ENCODE assay signal across 7 cellular contexts in genomic region chr4:152591361-152591760, GRCh38. TPM values are rescaled to one million over a fixed set of nuclear protein-coding genes. Genes with fewer than 3 reads are reported as not detected.
DNase-seq lines count a peak whose midpoint lies in the region; ATAC-seq and TF ChIP-seq lines count a peak whose summit lies in the region.

No MANE protein-coding gene starts in this region.

- 8% methylated on average over 13 of the region's 13 CpGs for WGBS in HUES64

- intact Hi-C loops in vagina (cut with DNase I), result no loop called here
- intact Hi-C loops in gastrocnemius medialis (cut with DNase I; ENCODE audit: low total_unique reads), result no loop called here

- DNase-seq in WERI-Rb-1 (peak; percentile 68), epithelial cell of prostate (ENCODE audit: low read depth, low spot score) (no peak), vagina (ENCODE audit: extremely low spot score in 2 of 2) (no peak), gastrocnemius medialis (no peak)
- DNase-seq in naive thymus-derived CD8-positive, alpha-beta T cell, result peak in 7 of 10 donors; percentile 7 to 34 (median 25)

- peaks cover 0 to 8% (median 5%) of the 10 kb centered on the region in 9 donors for H3K9me3 Mint-ChIP-seq in naive thymus-derived CD8-positive, alpha-beta T cell

- H3K27ac ChIP-seq in HUES64 (ENCODE audit: low read depth, low read length) (no peak overlapping the region), WERI-Rb-1 (no peak overlapping the region), epithelial cell of prostate (peak overlapping the region; percentile 52), vagina (no peak overlapping the region), gastrocnemius medialis (no peak overlapping the region)

- TF ChIP-seq POLR2A in vagina (IDR thresholded peaks at IDR 0.05) (no peak), gastrocnemius medialis (IDR thresholded peaks at IDR 0.05) (no peak)

- peaks cover 7% of the 10 kb centered on the region for H3K9me3 ChIP-seq in HUES64 (ENCODE audit: insufficient read depth, low read depth, low read length)
- H3K9me3 ChIP-seq in WERI-Rb-1 (ENCODE audit: severe bottlenecking), result no peaks in the 10 kb centered on the region
- H3K9me3 ChIP-seq in vagina, result no peaks in the 10 kb centered on the region
- H3K9me3 ChIP-seq in gastrocnemius medialis, result no peaks in the 10 kb centered on the region

- H3K36me3 ChIP-seq in HUES64 (ENCODE audit: insufficient read depth, low read length), result no peaks in the 10 kb centered on the region
- H3K36me3 ChIP-seq in WERI-Rb-1, result no peaks in the 10 kb centered on the region
- H3K36me3 ChIP-seq in vagina, result no peaks in the 10 kb centered on the region
- H3K36me3 ChIP-seq in gastrocnemius medialis, result no peaks in the 10 kb centered on the region

- POLR2A ChIA-PET in naive thymus-derived CD8-positive, alpha-beta T cell (lab: Charles Lee), result interaction anchor here (1.2 kb wide), 1 partner anchor 55 kb away, joined by 5 read pairs; the partner anchor contains the start of gene FBXW7

- peaks cover 6% of the 10 kb centered on the region; the same call in 1 of the 2 replicates for H3K4me1 ChIP-seq in HUES64 (ENCODE audit: insufficient read depth, low read length)
- peaks cover 22% of the 10 kb centered on the region for H3K4me1 ChIP-seq in vagina
- H3K4me1 ChIP-seq in gastrocnemius medialis, result peaks cover 0 to 6% of the 10 kb centered on the region in 2 donors

- H3K27me3 ChIP-seq in HUES64 (ENCODE audit: insufficient read depth, low read length) (0 out of 2 replicates have a peak, but pooled peaks cover 7% of the 10 kb centered on the region), WERI-Rb-1 (ENCODE audit: insufficient read depth, low read depth, severe bottlenecking) (no peaks in the 10 kb centered on the region), vagina (no peaks in the 10 kb centered on the region), gastrocnemius medialis (no peaks in the 10 kb centered on the region)

- no peak overlapping the region for H3K9ac ChIP-seq in HUES64 (ENCODE audit: low read depth, low read length)

- H3K4me3 ChIP-seq in HUES64 (ENCODE audit: low read length) (peak overlapping the region; percentile 33), WERI-Rb-1 (ENCODE audit: low read depth, low read length) (peak overlapping the region; percentile 0), vagina (peak overlapping the region; percentile 7 to 20), gastrocnemius medialis (peak overlapping the region in 1 of 4 donors; percentile 16)

- ATAC-seq in naive thymus-derived CD8-positive, alpha-beta T cell, result peak; percentile 61 to 70
- ATAC-seq in GM21447 (IDR thresholded peaks at IDR 0.05; ENCODE audit: unreplicated experiment), result no peak
- no peak for ATAC-seq in gastrocnemius medialis

- no peak for TF ChIP-seq CTCF in WERI-Rb-1 (IDR thresholded peaks at IDR 0.05; ENCODE audit: low read depth, low read length)
- TF ChIP-seq CTCF in vagina (IDR thresholded peaks at IDR 0.05), result no peak
- TF ChIP-seq CTCF in gastrocnemius medialis (IDR thresholded peaks at IDR 0.05 in 4 of 5, conservative IDR thresholded peaks at IDR 0.05 in 1 of 5), result no peak

- peak overlapping the region in 9 of 10 donors; percentile 26 to 61 (median 39) for H3K4me3 Mint-ChIP-seq in naive thymus-derived CD8-positive, alpha-beta T cell

- H3K36me3 Mint-ChIP-seq in naive thymus-derived CD8-positive, alpha-beta T cell, result peaks cover 0 to 5% (median 2%) of the 10 kb centered on the region in 3 donors

- peak overlapping the region in 1 of 10 donors; percentile 50 for H3K27ac Mint-ChIP-seq in naive thymus-derived CD8-positive, alpha-beta T cell

- in situ Hi-C loops in gastrocnemius medialis (cut with MboI; ENCODE audit: low sequenced_read_pairs in 4 of 4), result no loop called here

- peaks cover 2 to 13% (median 5%) of the 10 kb centered on the region in 4 donors for H3K4me1 Mint-ChIP-seq in naive thymus-derived CD8-positive, alpha-beta T cell

- H3K27me3 Mint-ChIP-seq in naive thymus-derived CD8-positive, alpha-beta T cell, result peaks cover 5 to 29% (median 10%) of the 10 kb centered on the region in 5 donors

RNA-seq across cellular contexts. Expression of gene FBXW7, which starts 55.5 kb away (rescaled TPM):
- polyA plus RNA-seq in HUES64 (2013, experiment 1 of 2), result 9.9 TPM
- polyA plus RNA-seq in HUES64 (2013, experiment 2 of 2), result 18.2 TPM
- 100 to 1,000 TPM; 110 to 126 TPM for total RNA-seq in naive thymus-derived CD8-positive, alpha-beta T cell
- 10 to 100 TPM; 30.0 to 41.4 (median 31.5) TPM for polyA plus RNA-seq in naive thymus-derived CD8-positive, alpha-beta T cell
- 61.1 TPM for total RNA-seq in vagina
- total RNA-seq in gastrocnemius medialis, result 10 to 100 TPM; 23.5 to 40.8 (median 28.8) TPM

Comparison
In these comparisons a context has a peak if more than half of its experiments do, and no peak if none do; other contexts are left out.
1. DNase-seq: peak in WERI-Rb-1 (single experiment) and naive thymus-derived CD8-positive, alpha-beta T cell (7 of 10); none in epithelial cell of prostate (single experiment), vagina (0 of 2) and gastrocnemius medialis (0 of 2).
2. ATAC-seq: peak in naive thymus-derived CD8-positive, alpha-beta T cell (2 of 2); none in GM21447 (single experiment) and gastrocnemius medialis (0 of 2).